33 cellular contexts compared by ENCODE assay signal in the genomic region with DNA sequence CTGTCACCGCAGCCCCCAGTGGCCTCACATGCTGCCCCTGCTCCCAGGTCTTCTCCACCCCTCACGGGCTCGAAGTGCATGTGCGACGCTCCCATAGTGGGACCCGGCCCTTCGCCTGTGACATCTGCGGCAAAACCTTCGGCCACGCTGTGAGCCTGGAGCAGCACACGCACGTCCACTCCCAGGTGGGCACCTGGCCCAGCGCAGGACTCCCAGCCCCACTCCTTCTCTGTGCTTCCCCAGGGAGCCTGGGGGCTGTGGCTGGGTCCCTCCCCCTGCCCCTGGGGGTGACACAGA. TPM values are rescaled to one million over a fixed set of nuclear protein-coding genes. Genes with fewer than 3 reads are reported as not detected.
"Had no signal": no experiment of that assay in that cellular context is flagged by ENCODE, and none has a peak within 500 bp of the region (broad histone marks: within the 10 kb centered on the region; RNA-seq: fewer than 3 reads in every experiment).

No MANE protein-coding gene starts in this region.

- H3K9me3 Mint-ChIP-seq: dendritic cell treated with granulocyte-macrophage colony-stimulating factor and Interleukin-4, amounts not matched to agents 40 ng/mL and 50 ng/mL, for 4 days; mesothelial cell of epicardium; naive B cell; natural killer cell treated with Interleukin-12 subunit alpha and Interleukin-12 subunit beta and Interleukin-15 and Interleukin-18, amount 100 ng/mL, for 72 hours had no signal

- H3K27me3 Mint-ChIP-seq: natural killer cell treated with Interleukin-12 subunit alpha and Interleukin-12 subunit beta and Interleukin-15 and Interleukin-18, amount 100 ng/mL, for 72 hours had no signal

- H3K36me3 ChIP-seq: colonic mucosa, esophagus muscularis mucosa, gastroesophageal sphincter, heart left ventricle, prostate gland, right atrium auricular region, tibial artery, upper lobe of left lung had no signal

- H3K36me3 Mint-ChIP-seq: mesothelial cell of epicardium; naive B cell; natural killer cell treated with Interleukin-12 subunit alpha and Interleukin-12 subunit beta and Interleukin-15 and Interleukin-18, amount 100 ng/mL, for 72 hours had no signal

- H3K27me3 ChIP-seq: hepatocyte, right atrium auricular region, testis had no signal

- H2AFZ ChIP-seq: hepatocyte had no signal

- H3K4me3 ChIP-seq: colonic mucosa, esophagus muscularis mucosa, gastroesophageal sphincter, heart left ventricle, hepatocyte, mucosa of descending colon, prostate gland, right atrium auricular region, smooth muscle cell, testis, tibial artery, upper lobe of left lung had no signal

- H3K27ac Mint-ChIP-seq: dendritic cell treated with granulocyte-macrophage colony-stimulating factor and Interleukin-4, amounts not matched to agents 40 ng/mL and 50 ng/mL, for 4 days; mesothelial cell of epicardium; naive B cell; natural killer cell treated with Interleukin-12 subunit alpha and Interleukin-12 subunit beta and Interleukin-15 and Interleukin-18, amount 100 ng/mL, for 72 hours had no signal

- H3K79me2 ChIP-seq: hepatocyte had no signal

- H3K4me3 Mint-ChIP-seq: dendritic cell treated with granulocyte-macrophage colony-stimulating factor and Interleukin-4, amounts not matched to agents 40 ng/mL and 50 ng/mL, for 4 days; mesothelial cell of epicardium; naive B cell; natural killer cell treated with Interleukin-12 subunit alpha and Interleukin-12 subunit beta and Interleukin-15 and Interleukin-18, amount 100 ng/mL, for 72 hours; neural crest cell had no signal

- DNase-seq: colonic mucosa; effector memory CD4-positive, alpha-beta T cell; heart left ventricle; left ventricle myocardium superior; mesenchymal stem cell; mucosa of descending colon; naive B cell; stimulated activated CD4-positive, alpha-beta T cell treated with anti-CD3 and anti-CD28 coated beads, Interleukin-12 subunit alpha, Interleukin-12 subunit beta, amount 100 ng/mL, for 4 hours; stimulated activated CD4-positive, alpha-beta T cell treated with anti-CD3 and anti-CD28 coated beads, Interleukin-1b, Interleukin-23, amount 100 ng/mL, for 48 hours; stimulated activated CD4-positive, alpha-beta T cell treated with anti-CD3 and anti-CD28 coated beads, Interleukin-4, amount 100 ng/mL, for 1 hour; stimulated activated CD8-positive, alpha-beta memory T cell treated with anti-CD3 and anti-CD28 coated beads, Interleukin-4, amount 100 ng/mL, for 48 hours; stimulated activated naive CD4-positive, alpha-beta T cell; substantia nigra; testis; tibial artery had no signal

- H3K4me1 Mint-ChIP-seq: neural crest cell had no signal

- H3K4me2 ChIP-seq: hepatocyte, smooth muscle cell had no signal

- ATAC-seq: foreskin keratinocyte; gastroesophageal sphincter; heart left ventricle; left ventricle myocardium superior; mucosa of descending colon; natural killer cell treated with Interleukin-12 subunit alpha and Interleukin-12 subunit beta and Interleukin-15 and Interleukin-18, amount 100 ng/mL, for 72 hours; sciatic nerve had no signal

- H3K4me1 ChIP-seq: colonic mucosa, foreskin keratinocyte, gastroesophageal sphincter, prostate gland, testis, tibial artery, upper lobe of left lung had no signal

- H3K9me3 ChIP-seq: colonic mucosa, esophagus muscularis mucosa, gastroesophageal sphincter, heart left ventricle, mucosa of descending colon, prostate gland, right atrium auricular region, testis, tibial artery, upper lobe of left lung had no signal

- H3K27ac ChIP-seq: colonic mucosa, esophagus muscularis mucosa, foreskin keratinocyte, gastroesophageal sphincter, heart left ventricle, hepatocyte, prostate gland, right atrium auricular region, testis, tibial artery, upper lobe of left lung had no signal

RNA-seq across cellular contexts. Expression of a gene that starts 10.5 kb away (rescaled TPM):
- total RNA-seq: chondrocyte, endothelial cell of umbilical vein, epithelial cell of proximal tubule, foreskin keratinocyte, gastroesophageal sphincter, lung microvascular endothelial cell, mesothelial cell of epicardium, neural crest cell, osteocyte, sciatic nerve, smooth muscle cell had no signal
- polyA plus RNA-seq: foreskin keratinocyte, hepatocyte, smooth muscle cell had no signal
